ENCODE assay signal across 9 cellular contexts in the genomic region with DNA sequence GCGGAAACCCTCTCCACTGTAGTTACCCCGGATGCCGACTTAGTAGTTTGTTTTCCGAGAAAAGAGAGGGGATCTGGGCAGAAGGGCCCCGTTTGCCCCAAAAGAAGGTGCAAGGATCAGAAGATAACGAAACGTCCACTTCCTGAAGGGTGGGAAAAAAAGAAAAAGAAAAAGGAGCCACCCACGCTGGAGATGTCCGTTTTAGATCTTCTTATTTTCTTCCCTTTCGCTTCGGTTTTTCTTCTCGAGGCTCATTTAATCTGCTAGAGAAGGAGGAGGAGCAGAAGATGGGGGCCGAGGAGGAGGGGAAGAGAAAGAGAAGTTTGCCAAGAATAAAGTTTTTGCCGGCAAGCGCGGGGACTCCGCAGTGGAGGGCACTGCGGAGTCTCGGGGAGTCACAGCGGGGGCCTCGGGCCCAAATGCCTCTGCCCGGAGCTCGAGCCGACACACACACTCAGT. TPM values are rescaled to one million over a fixed set of nuclear protein-coding genes. Genes with fewer than 3 reads are reported as not detected.
DNase-seq lines count a peak whose midpoint lies in the region; ATAC-seq and TF ChIP-seq lines count a peak whose summit lies in the region.
"Had no signal": no experiment of that assay in that cellular context is flagged by ENCODE, and none has a peak within 500 bp of the region (broad histone marks: within the 10 kb centered on the region; RNA-seq: fewer than 3 reads in every experiment).

No MANE protein-coding gene starts in this region.

- no peaks in the 10 kb centered on the region for H3K9me3 ChIP-seq in heart right ventricle
- no peaks in the 10 kb centered on the region for H3K9me3 ChIP-seq in hepatocyte (ENCODE audit: low read depth)

- H3K4me3 Mint-ChIP-seq in WTC11: peak overlapping the region; percentile 81
- H3K4me3 Mint-ChIP-seq in stimulated activated naive B cell treated with anti-CD40 and anti-IgM and Interleukin-4, amounts not matched to agents 10 μg/mL and 1 μg/mL and 100 μg/mL, for 72 hours: peak overlapping the region; percentile 84 to 98

- peak overlapping the region; percentile 97 for H3K4me2 ChIP-seq in hepatocyte

- H3K27me3 Mint-ChIP-seq in WTC11 (ENCODE audit: low read depth): peaks cover 98% of the 10 kb centered on the region
- peaks cover 52 to 63% of the 10 kb centered on the region in 2 donors for H3K27me3 Mint-ChIP-seq in stimulated activated naive B cell treated with anti-CD40 and anti-IgM and Interleukin-4, amounts not matched to agents 10 μg/mL and 1 μg/mL and 100 μg/mL, for 72 hours

- DNase-seq in heart right ventricle (no peak), Right ventricle myocardium superior (no peak), WTC11 (ENCODE audit: low spot score) (no peak), hepatocyte (ENCODE audit: low spot score) (no peak), foreskin melanocyte (no peak), NCI-H1694 treated with DMSO at 0.1 percent for 48 hours (lab: John Stamatoyannopoulos, UW) (no peak), sciatic nerve (ENCODE audit: low spot score) (no peak)
- no peak for DNase-seq in stimulated activated naive B cell treated with anti-CD40 and anti-IgM and Interleukin-4, amounts not matched to agents 10 μg/mL and 1 μg/mL and 100 μg/mL, for 72 hours

- H3K36me3 Mint-ChIP-seq in WTC11: no peaks in the 10 kb centered on the region
- no peaks in the 10 kb centered on the region for H3K36me3 Mint-ChIP-seq in stimulated activated naive B cell treated with anti-CD40 and anti-IgM and Interleukin-4, amounts not matched to agents 10 μg/mL and 1 μg/mL and 100 μg/mL, for 72 hours

- 0 to 1% methylated on average over 24 of the region's 24 CpGs for WGBS in heart right ventricle, 2 donors
- 2% methylated on average over 23 of the region's 24 CpGs for WGBS in hepatocyte (ENCODE audit: low lambda C conversion rate, missing lambda C conversion rate)

- peak overlapping the region in 2 of 10 donors; percentile 25 to 55 for H3K27ac ChIP-seq in heart right ventricle
- peak overlapping the region; percentile 68 for H3K27ac ChIP-seq in hepatocyte

- POLR2A ChIA-PET in WTC11 (lab: Charles Lee): interaction anchor here (1.6 kb wide), 1 partner anchor 13 kb away, joined by 5 read pairs; no protein-coding TSS in a partner anchor

- H3K4me1 ChIP-seq in heart right ventricle (peaks cover 3 to 51% (median 33%) of the 10 kb centered on the region in 9 donors), hepatocyte (ENCODE audit: insufficient read depth) (peaks cover 7% of the 10 kb centered on the region)

- H3K4me1 Mint-ChIP-seq in WTC11: peaks cover 49% of the 10 kb centered on the region
- H3K4me1 Mint-ChIP-seq in stimulated activated naive B cell treated with anti-CD40 and anti-IgM and Interleukin-4, amounts not matched to agents 10 μg/mL and 1 μg/mL and 100 μg/mL, for 72 hours: peaks cover 38 to 68% of the 10 kb centered on the region in 2 donors

- no peak for TF ChIP-seq CTCF in heart right ventricle (IDR thresholded peaks at IDR 0.05)
- TF ChIP-seq CTCF in WTC11 (IDR thresholded peaks at IDR 0.05): no peak
- no peak for TF ChIP-seq CTCF in hepatocyte (IDR thresholded peaks at IDR 0.05; ENCODE audit: poor library complexity)

- no peaks in the 10 kb centered on the region for H3K36me3 ChIP-seq in heart right ventricle
- no peaks in the 10 kb centered on the region for H3K36me3 ChIP-seq in hepatocyte (replicated peaks; ENCODE audit: insufficient read depth, low read depth)

- no peak overlapping the region for H3K27ac Mint-ChIP-seq in WTC11
- H3K27ac Mint-ChIP-seq in stimulated activated naive B cell treated with anti-CD40 and anti-IgM and Interleukin-4, amounts not matched to agents 10 μg/mL and 1 μg/mL and 100 μg/mL, for 72 hours: peak overlapping the region; percentile 81

- no peaks in the 10 kb centered on the region for H3K9me3 Mint-ChIP-seq in WTC11
- no peaks in the 10 kb centered on the region for H3K9me3 Mint-ChIP-seq in stimulated activated naive B cell treated with anti-CD40 and anti-IgM and Interleukin-4, amounts not matched to agents 10 μg/mL and 1 μg/mL and 100 μg/mL, for 72 hours

- peak overlapping the region; percentile 82 for H2AFZ ChIP-seq in hepatocyte

- peaks cover 15% of the 10 kb centered on the region for H3K79me2 ChIP-seq in hepatocyte

- peak overlapping the region; percentile 37 to 63 (median 56) for H3K4me3 ChIP-seq in heart right ventricle
- H3K4me3 ChIP-seq in hepatocyte: peak overlapping the region; percentile 80

- intact Hi-C loops in heart right ventricle (cut with DNase I): loop anchor here in 1 of 10 donors (10.0 kb wide), 1 partner anchor 397 kb away; no protein-coding TSS in a partner anchor
- intact Hi-C loops in Right ventricle myocardium superior (cut with DNase I): no loop called here
- intact Hi-C loops in sciatic nerve (cut with DNase I): no loop called here

- H3K27me3 ChIP-seq in heart right ventricle (peaks cover 19 to 97% (median 93%) of the 10 kb centered on the region in 7 donors), hepatocyte (peaks cover 64% of the 10 kb centered on the region)

- ATAC-seq in heart right ventricle: no peak
- ATAC-seq in Right ventricle myocardium superior (ENCODE audit: poor library complexity): no peak
- no peak for ATAC-seq in WTC11
- no peak for ATAC-seq in stimulated activated naive B cell treated with anti-CD40 and anti-IgM and Interleukin-4, amounts not matched to agents 10 μg/mL and 1 μg/mL and 100 μg/mL, for 72 hours (replicated peaks)
- ATAC-seq in sciatic nerve: no peak

- H3K9me2 ChIP-seq in hepatocyte (replicated peaks; ENCODE audit: insufficient read depth): no peaks in the 10 kb centered on the region

- CTCF ChIA-PET in WTC11 (lab: Charles Lee): interaction anchor here (0.9 kb wide), 2 partner anchors 13 to 138 kb away, joined by 4 to 5 read pairs; no protein-coding TSS in a partner anchor

- no peaks in the 10 kb centered on the region for H4K20me1 ChIP-seq in hepatocyte (ENCODE audit: insufficient read depth, poor library complexity, severe bottlenecking)

TF ChIP-seq in WTC11, 78 proteins besides CTCF, POLR2A, EP300 and RAD21:
- TF ChIP-seq ZNF423 (CRISPR knock-in tag; IDR thresholded peaks at IDR 0.05): peak; percentile 29; the same call in 1 of the 2 replicates
- TF ChIP-seq, protein P1, sequence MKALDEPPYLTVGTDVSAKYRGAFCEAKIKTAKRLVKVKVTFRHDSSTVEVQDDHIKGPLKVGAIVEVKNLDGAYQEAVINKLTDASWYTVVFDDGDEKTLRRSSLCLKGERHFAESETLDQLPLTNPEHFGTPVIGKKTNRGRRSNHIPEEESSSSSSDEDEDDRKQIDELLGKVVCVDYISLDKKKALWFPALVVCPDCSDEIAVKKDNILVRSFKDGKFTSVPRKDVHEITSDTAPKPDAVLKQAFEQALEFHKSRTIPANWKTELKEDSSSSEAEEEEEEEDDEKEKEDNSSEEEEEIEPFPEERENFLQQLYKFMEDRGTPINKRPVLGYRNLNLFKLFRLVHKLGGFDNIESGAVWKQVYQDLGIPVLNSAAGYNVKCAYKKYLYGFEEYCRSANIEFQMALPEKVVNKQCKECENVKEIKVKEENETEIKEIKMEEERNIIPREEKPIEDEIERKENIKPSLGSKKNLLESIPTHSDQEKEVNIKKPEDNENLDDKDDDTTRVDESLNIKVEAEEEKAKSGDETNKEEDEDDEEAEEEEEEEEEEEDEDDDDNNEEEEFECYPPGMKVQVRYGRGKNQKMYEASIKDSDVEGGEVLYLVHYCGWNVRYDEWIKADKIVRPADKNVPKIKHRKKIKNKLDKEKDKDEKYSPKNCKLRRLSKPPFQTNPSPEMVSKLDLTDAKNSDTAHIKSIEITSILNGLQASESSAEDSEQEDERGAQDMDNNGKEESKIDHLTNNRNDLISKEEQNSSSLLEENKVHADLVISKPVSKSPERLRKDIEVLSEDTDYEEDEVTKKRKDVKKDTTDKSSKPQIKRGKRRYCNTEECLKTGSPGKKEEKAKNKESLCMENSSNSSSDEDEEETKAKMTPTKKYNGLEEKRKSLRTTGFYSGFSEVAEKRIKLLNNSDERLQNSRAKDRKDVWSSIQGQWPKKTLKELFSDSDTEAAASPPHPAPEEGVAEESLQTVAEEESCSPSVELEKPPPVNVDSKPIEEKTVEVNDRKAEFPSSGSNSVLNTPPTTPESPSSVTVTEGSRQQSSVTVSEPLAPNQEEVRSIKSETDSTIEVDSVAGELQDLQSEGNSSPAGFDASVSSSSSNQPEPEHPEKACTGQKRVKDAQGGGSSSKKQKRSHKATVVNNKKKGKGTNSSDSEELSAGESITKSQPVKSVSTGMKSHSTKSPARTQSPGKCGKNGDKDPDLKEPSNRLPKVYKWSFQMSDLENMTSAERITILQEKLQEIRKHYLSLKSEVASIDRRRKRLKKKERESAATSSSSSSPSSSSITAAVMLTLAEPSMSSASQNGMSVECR (CRISPR knock-in tag; IDR thresholded peaks at IDR 0.05; ENCODE audit: borderline replicate concordance): 0 out of 2 replicates have a peak, but pooled peaks have one; percentile 2
- TF ChIP-seq SMAD3 (CRISPR knock-in tag; IDR thresholded peaks at IDR 0.05; ENCODE audit: borderline replicate concordance): no peak

RNA-seq across cellular contexts. Expression of a gene that starts 0.5 kb away (rescaled TPM):
- total RNA-seq in heart right ventricle (1 to 10 TPM in 4 of 10 donors, under 1 TPM in 5, not detected in 1; 0.35 to 4.6 (median 0.90) TPM), Right ventricle myocardium superior (0.51 TPM), WTC11 (2021) (1.2 to 1.6 TPM (median 1.3 TPM) in 3 replicates), hepatocyte (7.5 and 8.6 TPM in 2 replicates), sciatic nerve (10.7 TPM)
- polyA plus RNA-seq in heart right ventricle (under 1 TPM; 0.22 to 0.68 TPM), hepatocyte (7.6 and 10.4 TPM in 2 replicates)
- total RNA-seq: dermis microvascular lymphatic vessel endothelial cell had no signal
